ENCODE assay signal across 15 cellular contexts in the genomic region with DNA sequence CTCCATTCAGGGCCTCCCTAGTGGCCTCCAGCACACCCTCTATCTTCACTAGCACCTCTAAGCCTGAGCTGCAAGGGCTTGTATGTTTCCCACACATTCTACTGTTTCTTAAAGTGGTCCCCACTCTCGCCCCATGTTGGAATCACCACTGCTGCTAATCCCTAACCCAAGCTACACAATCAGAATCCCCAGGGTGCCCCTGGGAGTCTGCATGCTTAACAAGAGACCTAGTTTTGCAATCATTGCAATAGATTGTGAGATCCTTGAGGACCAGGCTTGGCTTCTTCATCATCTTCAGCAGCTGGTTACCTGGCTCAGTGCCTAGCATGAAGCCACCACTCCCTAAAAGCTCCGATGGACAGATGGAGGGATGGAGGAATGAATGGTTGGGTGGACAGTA.
A peak's percentile ranks its signal among the peaks of the same experiment; 100 is the strongest.
DNase-seq lines count a peak whose midpoint lies in the region; ATAC-seq, FAIRE-seq and TF ChIP-seq lines count a peak whose summit lies in the region.
"Had no signal": no experiment of that assay in that cellular context is flagged by ENCODE, and none has a peak within 500 bp of the region (broad histone marks: within the 10 kb centered on the region; RNA-seq: fewer than 3 reads in every experiment).

No MANE protein-coding gene starts in this region.

- H3K4me3 Mint-ChIP-seq in astrocyte (ENCODE audit: unreplicated experiment): no peak overlapping the region

- H3K27ac ChIP-seq in astrocyte (ENCODE audit: low read depth, low read length): no peak overlapping the region
- H3K27ac ChIP-seq in trophoblast cell (ENCODE audit: low read depth, low read length): no peak overlapping the region
- H3K27ac ChIP-seq: A549; BLaER1 treated with 17β-estradiol and CSF1 and Interleukin-3, amounts not matched to agents 10 nM and 100 nM had no signal

- H2BK120ac ChIP-seq in trophoblast cell (ENCODE audit: insufficient read depth, low read length, poor library complexity): no peak overlapping the region

- peak overlapping the region; percentile 75 for H3K27ac Mint-ChIP-seq in astrocyte (ENCODE audit: unreplicated experiment)

- H3K14ac ChIP-seq in trophoblast cell (ENCODE audit: low read length): no peak overlapping the region

- no peak for FAIRE-seq in astrocyte (lab: Jason Lieb, UNC)
- FAIRE-seq: A549, K562 had no signal

- peak; percentile 66 for DNase-seq in AG10803 (ENCODE audit: low read depth)
- DNase-seq in astrocyte (ENCODE audit: low read depth): no peak
- peak; percentile 67 for DNase-seq in fibroblast of gingiva (ENCODE audit: low read depth)
- DNase-seq in left ventricle myocardium superior: peak; percentile 38
- DNase-seq in NCI-H2171 (lab: John Stamatoyannopoulos, UW): no peak
- DNase-seq in NCI-H69 (lab: John Stamatoyannopoulos, UW): no peak
- DNase-seq in trophoblast cell: no peak
- no peak for DNase-seq in nucleus accumbens (lab: John Stamatoyannopoulos, UW)
- DNase-seq: DMS79, NCI-H1105, NCI-H2081, NCI-H446 treated with DMSO at 0.1 percent for 48 hours had no signal

- ATAC-seq in left ventricle myocardium superior: peak; percentile 73
- ATAC-seq: K562 had no signal

- H4K12ac ChIP-seq in trophoblast cell (ENCODE audit: low read depth, low read length): no peak overlapping the region

- H3K4me2 ChIP-seq in astrocyte (ENCODE audit: low read length) (no peak overlapping the region), trophoblast cell (ENCODE audit: low read length) (no peak overlapping the region)
- H3K4me2 ChIP-seq: A549; BLaER1 treated with 17β-estradiol and CSF1 and Interleukin-3, amounts not matched to agents 10 nM and 100 nM had no signal

- no peak overlapping the region for H4K91ac ChIP-seq in trophoblast cell (ENCODE audit: low read depth, low read length)

- no peak overlapping the region for H2BK5ac ChIP-seq in trophoblast cell (ENCODE audit: low read depth, low read length, poor library complexity)

- peaks cover 35% of the 10 kb centered on the region for H3K36me3 Mint-ChIP-seq in astrocyte (ENCODE audit: low read depth, unreplicated experiment)

- H3K18ac ChIP-seq in trophoblast cell (ENCODE audit: low read length): no peak overlapping the region

- no peaks in the 10 kb centered on the region for H3K9me3 Mint-ChIP-seq in astrocyte (ENCODE audit: unreplicated experiment)

- peaks cover 2% of the 10 kb centered on the region for H3K4me1 Mint-ChIP-seq in astrocyte (ENCODE audit: low read depth, unreplicated experiment)

- no peak overlapping the region for H2BK12ac ChIP-seq in trophoblast cell (ENCODE audit: low read length)

- H4K20me1 ChIP-seq in astrocyte (ENCODE audit: insufficient read depth, low read length): peaks cover 4% of the 10 kb centered on the region
- H4K20me1 ChIP-seq: BLaER1 treated with 17β-estradiol and CSF1 and Interleukin-3, amounts not matched to agents 10 nM and 100 nM had no signal

- H2AFZ ChIP-seq in astrocyte (ENCODE audit: low read depth, low read length): no peak overlapping the region
- H2AFZ ChIP-seq in trophoblast cell (ENCODE audit: insufficient read depth, low read length, poor library complexity): no peak overlapping the region

- no peak overlapping the region for H3K9ac ChIP-seq in astrocyte (ENCODE audit: low read length)
- no peak overlapping the region for H3K9ac ChIP-seq in trophoblast cell (ENCODE audit: low read length)
- H3K9ac ChIP-seq: BLaER1 treated with 17β-estradiol and CSF1 and Interleukin-3, amounts not matched to agents 10 nM and 100 nM had no signal

- H3K4me1 ChIP-seq in astrocyte (ENCODE audit: insufficient read depth, low read length) (no peaks in the 10 kb centered on the region), trophoblast cell (ENCODE audit: control insufficient read depth in 1 of 2, insufficient read depth in 2 of 2, low read length in 2 of 2) (no peaks in the 10 kb centered on the region)
- H3K4me1 ChIP-seq: A549 had no signal

- no peaks in the 10 kb centered on the region for H3K27me3 ChIP-seq in astrocyte (ENCODE audit: insufficient read depth, low read length)
- H3K27me3 ChIP-seq in trophoblast cell (ENCODE audit: insufficient read depth, low read length): no peaks in the 10 kb centered on the region
- H3K27me3 ChIP-seq: BLaER1 treated with 17β-estradiol and CSF1 and Interleukin-3, amounts not matched to agents 10 nM and 100 nM had no signal

- H3K4ac ChIP-seq in trophoblast cell (ENCODE audit: low read depth, low read length): no peak overlapping the region

- TF ChIP-seq CTCF in AG10803 (conservative IDR thresholded peaks at IDR 0.05; ENCODE audit: low read length): no peak
- no peak for TF ChIP-seq CTCF in astrocyte (IDR thresholded peaks at IDR 0.05; ENCODE audit: insufficient read depth, low read depth, low read length)

- H3K79me2 ChIP-seq in astrocyte (ENCODE audit: insufficient read depth, low read length) (peaks cover 12% of the 10 kb centered on the region), trophoblast cell (ENCODE audit: control insufficient read depth, insufficient read depth, low read length, poor library complexity) (no peaks in the 10 kb centered on the region)

- H4K8ac ChIP-seq in trophoblast cell (ENCODE audit: low read depth, low read length): no peak overlapping the region

- no CpG with 5 or more reads among the region's 2 CpGs for WGBS in trophoblast cell (ENCODE audit: extremely low coverage, insufficient coverage, insufficient read length)

- no peaks in the 10 kb centered on the region for H3K27me3 Mint-ChIP-seq in astrocyte (ENCODE audit: low read depth, unreplicated experiment)

- H3K36me3 ChIP-seq in astrocyte (ENCODE audit: insufficient read depth, low read length): peaks cover 95% of the 10 kb centered on the region
- H3K36me3 ChIP-seq in trophoblast cell (ENCODE audit: control insufficient read depth in 1 of 2, insufficient read depth in 2 of 2, low read length in 2 of 2): peaks cover 23 to 44% of the 10 kb centered on the region in 2 experiments

- intact Hi-C loops in left ventricle myocardium superior (cut with micrococcal nuclease): loop anchor here (5.0 kb wide), 1 partner anchor 124 kb away; no protein-coding TSS in a partner anchor

- no peak overlapping the region for H2AK5ac ChIP-seq in trophoblast cell (ENCODE audit: low read length)

- H3K23ac ChIP-seq in trophoblast cell (ENCODE audit: low read length): no peak overlapping the region

- no peaks in the 10 kb centered on the region for H3K79me1 ChIP-seq in trophoblast cell (ENCODE audit: low read length)

- H3K4me3 ChIP-seq in AG10803 (ENCODE audit: low read length) (no peak overlapping the region), astrocyte (ENCODE audit: insufficient read depth, low read depth, low read length) (no peak overlapping the region), trophoblast cell (ENCODE audit: low read depth, low read length) (no peak overlapping the region)
- H3K4me3 ChIP-seq: A549; BLaER1 treated with 17β-estradiol and CSF1 and Interleukin-3, amounts not matched to agents 10 nM and 100 nM; K562 had no signal

- no peaks in the 10 kb centered on the region for H3K9me3 ChIP-seq in astrocyte (ENCODE audit: insufficient read depth, low read depth, low read length)
- no peaks in the 10 kb centered on the region for H3K9me3 ChIP-seq in trophoblast cell (ENCODE audit: insufficient read depth, low read depth, low read length)
- H3K9me3 ChIP-seq: A549 had no signal

Comparison
In these comparisons a context has a peak if more than half of its experiments do, and no peak if none do; other contexts are left out.
1. DNase-seq: peak in AG10803 (single experiment), fibroblast of gingiva (single experiment) and left ventricle myocardium superior (single experiment); none in astrocyte (single experiment), NCI-H2171 (single experiment), NCI-H69 (single experiment), trophoblast cell (0 of 2) and nucleus accumbens (0 of 56).